In genomic region chr17:17934214-17934613, GRCh38 we compare ENCODE assay signal across 15 cellular contexts. TPM values are rescaled to one million over a fixed set of nuclear protein-coding genes. Genes with fewer than 3 reads are reported as not detected.
"Had no signal": no experiment of that assay in that cellular context is flagged by ENCODE, and none has a peak within 500 bp of the region (broad histone marks: within the 10 kb centered on the region; RNA-seq: fewer than 3 reads in every experiment).

No MANE protein-coding gene starts in this region.

- DNase-seq: activated CD4-positive, alpha-beta memory T cell treated with anti-CD3 and anti-CD28 coated beads for 36 hours; activated CD4-positive, CD25-positive, alpha-beta regulatory T cell treated with anti-CD3 and anti-CD28 coated beads, Interleukin-2, amount 50 U/mL, for 72 hours; activated CD8-positive, alpha-beta memory T cell treated with anti-CD3 and anti-CD28 coated beads, Interleukin-2, amount 50 U/mL, for 4 hours; activated naive CD4-positive, alpha-beta T cell treated with anti-CD3 and anti-CD28 coated beads for 36 hours; esophagus squamous epithelium; foreskin keratinocyte; mesendoderm; SIG-M5; substantia nigra had no signal

- H3K9me3 ChIP-seq: breast epithelium, esophagus squamous epithelium had no signal

- H3K9me3 Mint-ChIP-seq: activated CD4-positive, alpha-beta memory T cell treated with anti-CD3 and anti-CD28 coated beads for 36 hours; activated naive CD4-positive, alpha-beta T cell treated with anti-CD3 and anti-CD28 coated beads for 36 hours; activated T-helper 1 cell treated with anti-CD3 and anti-CD28 coated beads, Interleukin-12 subunit alpha, Interleukin-12 subunit beta, Interleukin-2, Interleukin-4 antibody, amounts not matched to agents 30 ng/mL and 10 ng/mL and 1 ng/mL, durations not matched to agents 14 hours and 24 hours and 36 hours; stimulated activated memory B cell treated with anti-CD40 and anti-IgM and Interleukin-4, amounts not matched to agents 10 μg/mL and 1 μg/mL and 100 μg/mL, for 72 hours; type B pancreatic cell had no signal

- H3K4me3 ChIP-seq: breast epithelium, esophagus squamous epithelium had no signal

- H3K36me3 Mint-ChIP-seq: activated CD4-positive, alpha-beta memory T cell treated with anti-CD3 and anti-CD28 coated beads for 36 hours; stimulated activated memory B cell treated with anti-CD40 and anti-IgM and Interleukin-4, amounts not matched to agents 10 μg/mL and 1 μg/mL and 100 μg/mL, for 72 hours; type B pancreatic cell had no signal

- H3K27me3 Mint-ChIP-seq: activated CD4-positive, alpha-beta memory T cell treated with anti-CD3 and anti-CD28 coated beads for 36 hours; stimulated activated memory B cell treated with anti-CD40 and anti-IgM and Interleukin-4, amounts not matched to agents 10 μg/mL and 1 μg/mL and 100 μg/mL, for 72 hours; type B pancreatic cell had no signal

- ATAC-seq: foreskin keratinocyte; left lobe of liver; stimulated activated memory B cell treated with anti-CD40 and anti-IgM and Interleukin-4, amounts not matched to agents 10 μg/mL and 1 μg/mL and 100 μg/mL, for 72 hours had no signal

- H3K36me3 ChIP-seq: breast epithelium had no signal

- H3K27ac ChIP-seq: breast epithelium, foreskin keratinocyte had no signal

- H3K27me3 ChIP-seq: breast epithelium, esophagus squamous epithelium, foreskin keratinocyte had no signal

- H3K4me3 Mint-ChIP-seq: activated CD4-positive, alpha-beta memory T cell treated with anti-CD3 and anti-CD28 coated beads for 36 hours; activated naive CD4-positive, alpha-beta T cell treated with anti-CD3 and anti-CD28 coated beads for 36 hours; activated T-helper 1 cell treated with anti-CD3 and anti-CD28 coated beads, Interleukin-12 subunit alpha, Interleukin-12 subunit beta, Interleukin-2, Interleukin-4 antibody, amounts not matched to agents 30 ng/mL and 10 ng/mL and 1 ng/mL, durations not matched to agents 14 hours and 24 hours and 36 hours; stimulated activated memory B cell treated with anti-CD40 and anti-IgM and Interleukin-4, amounts not matched to agents 10 μg/mL and 1 μg/mL and 100 μg/mL, for 72 hours; type B pancreatic cell had no signal

- H3K27ac Mint-ChIP-seq: activated CD4-positive, alpha-beta memory T cell treated with anti-CD3 and anti-CD28 coated beads for 36 hours; activated naive CD4-positive, alpha-beta T cell treated with anti-CD3 and anti-CD28 coated beads for 36 hours; activated T-helper 1 cell treated with anti-CD3 and anti-CD28 coated beads, Interleukin-12 subunit alpha, Interleukin-12 subunit beta, Interleukin-2, Interleukin-4 antibody, amounts not matched to agents 30 ng/mL and 10 ng/mL and 1 ng/mL, durations not matched to agents 14 hours and 24 hours and 36 hours; stimulated activated memory B cell treated with anti-CD40 and anti-IgM and Interleukin-4, amounts not matched to agents 10 μg/mL and 1 μg/mL and 100 μg/mL, for 72 hours had no signal

RNA-seq across cellular contexts. Expression of gene DRC3, which starts 38.4 kb away (rescaled TPM):
- total RNA-seq: activated T-helper 1 cell treated with anti-CD3 and anti-CD28 coated beads, Interleukin-12 subunit alpha, Interleukin-12 subunit beta, Interleukin-2, Interleukin-4 antibody, amounts not matched to agents 30 ng/mL and 10 ng/mL and 1 ng/mL, durations not matched to agents 14 hours and 24 hours and 36 hours; T-helper 2 cell treated with Interferon-gamma antibody and Interleukin-4, amounts not matched to agents 100 ng/mL and 5 ng/mL, for 36 hours had no signal
